12 cellular contexts compared by ENCODE assay signal in the genomic region with DNA sequence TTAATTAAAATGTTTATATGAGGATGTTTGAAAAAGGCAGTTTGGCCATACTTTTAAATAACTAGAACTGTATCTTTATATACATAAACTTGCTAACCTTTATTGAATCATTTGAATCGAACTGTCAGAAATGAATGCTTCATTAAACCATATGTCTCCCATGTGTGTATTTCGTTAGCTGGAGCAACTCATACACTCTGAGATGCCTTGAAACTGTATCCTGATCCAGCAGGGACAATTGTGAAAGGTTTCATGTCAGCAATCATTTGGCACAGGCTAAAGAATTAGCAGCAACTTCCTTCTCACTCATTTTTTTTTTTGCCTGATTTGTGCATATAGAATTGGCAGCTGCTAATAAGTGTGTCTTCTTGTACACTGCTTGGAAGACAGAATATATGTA.
DNase-seq lines count a peak whose midpoint lies in the region; ATAC-seq and TF ChIP-seq lines count a peak whose summit lies in the region.
"Had no signal": no experiment of that assay in that cellular context is flagged by ENCODE, and none has a peak within 500 bp of the region (broad histone marks: within the 10 kb centered on the region; RNA-seq: fewer than 3 reads in every experiment).

No MANE protein-coding gene starts in this region.

- DNase-seq in H4 (ENCODE audit: low spot score) (peak; percentile 48), RPMI7951 (ENCODE audit: low read depth) (peak; percentile 60), fibroblast of peridontal ligament (ENCODE audit: extremely low read depth) (peak; percentile 77), sigmoid colon (no peak), ovary (no peak), sciatic nerve (ENCODE audit: low spot score) (no peak)
- DNase-seq: activated CD4-positive, alpha-beta T cell treated with anti-CD3 and anti-CD28 coated beads for 4 hours; activated gamma-delta T cell treated with Interleukin-2 at 50 U/mL for 16 hours; effector memory CD8-positive, alpha-beta T cell; kidney; NCI-H1436 had no signal

- no peaks in the 10 kb centered on the region for H3K9me3 ChIP-seq in sigmoid colon
- no peaks in the 10 kb centered on the region for H3K9me3 ChIP-seq in ovary

- no peak for TF ChIP-seq CTCF in sigmoid colon (IDR thresholded peaks at IDR 0.05)
- TF ChIP-seq CTCF in ovary (IDR thresholded peaks at IDR 0.05): no peak

- peaks cover 0 to 20% (median 10%) of the 10 kb centered on the region in 4 donors for H3K4me1 ChIP-seq in sigmoid colon
- H3K4me1 ChIP-seq in ovary (ENCODE audit: insufficient read depth): peaks cover 4% of the 10 kb centered on the region

- TF ChIP-seq EP300 in sigmoid colon (IDR thresholded peaks at IDR 0.05) (no peak), ovary (IDR thresholded peaks at IDR 0.05) (no peak)

- intact Hi-C loops in sigmoid colon (cut with DNase I): no loop called here
- intact Hi-C loops in ovary (cut with DNase I): no loop called here
- intact Hi-C loops in sciatic nerve (cut with DNase I): no loop called here

- TF ChIP-seq POLR2A in sigmoid colon (IDR thresholded peaks at IDR 0.05) (no peak), ovary (IDR thresholded peaks at IDR 0.05) (no peak)

- H3K4me3 ChIP-seq in sigmoid colon (no peak overlapping the region), ovary (no peak overlapping the region)

- ATAC-seq in GM19455 (IDR thresholded peaks at IDR 0.05; ENCODE audit: unreplicated experiment): no peak
- no peak for ATAC-seq in sciatic nerve
- ATAC-seq: effector memory CD8-positive, alpha-beta T cell had no signal

- WGBS in sigmoid colon, 2 donors: 37 to 58% methylated on average over 2 of the region's 2 CpGs
- 32 to 57% (median 34%) methylated on average over 2 of the region's 2 CpGs for WGBS in ovary, 3 donors

- H3K36me3 ChIP-seq in sigmoid colon (no peaks in the 10 kb centered on the region), ovary (no peaks in the 10 kb centered on the region)

- H3K27ac ChIP-seq in sigmoid colon: peak overlapping the region in 3 of 4 donors; percentile 34 to 48 (median 44)
- H3K27ac ChIP-seq in ovary: no peak overlapping the region

- H3K27me3 ChIP-seq in sigmoid colon: no peaks in the 10 kb centered on the region
- no peaks in the 10 kb centered on the region for H3K27me3 ChIP-seq in ovary

Comparison
In these comparisons a context has a peak if more than half of its experiments do, and no peak if none do; other contexts are left out.
1. DNase-seq: peak in H4 (single experiment), RPMI7951 (single experiment) and fibroblast of peridontal ligament (single experiment); none in sigmoid colon (single experiment), ovary (0 of 5) and sciatic nerve (single experiment).
2. H3K27ac ChIP-seq: peak in sigmoid colon (3 of 4); none in ovary (0 of 2).